ENCODE assay signal across 8 cellular contexts in genomic region chr2:33598472-33599174, GRCh38. TPM values are rescaled to one million over a fixed set of nuclear protein-coding genes. Genes with fewer than 3 reads are reported as not detected.
DNase-seq lines count a peak whose midpoint lies in the region; ATAC-seq, FAIRE-seq and TF ChIP-seq lines count a peak whose summit lies in the region.

No MANE protein-coding gene starts in this region.

- H3K27ac Mint-ChIP-seq in immature natural killer cell: peak overlapping the region; percentile 80 to 97 (median 94)

- POLR2A ChIA-PET in K562 (lab: Yijun Ruan, JAX): interaction anchor here (0.6 to 1.1 kb wide), 5 partner anchors 9 to 26 kb away, joined by 3 to 5 read pairs (median 3); no protein-coding TSS in a partner anchor

- peaks cover 6 to 10% (median 8%) of the 10 kb centered on the region in 3 donors for H3K27me3 Mint-ChIP-seq in immature natural killer cell (ENCODE audit: low read depth in 3 of 3)

- H3K9me1 ChIP-seq in K562 (ENCODE audit: control insufficient read depth, insufficient read depth, low read length): no peaks in the 10 kb centered on the region

- peaks cover 0 to 3% (median 0%) of the 10 kb centered on the region in 6 donors for H3K9me3 Mint-ChIP-seq in immature natural killer cell

- peaks cover 20% of the 10 kb centered on the region for H3K36me3 ChIP-seq in SU-DHL-6 (ENCODE audit: low read length)
- peaks cover 15% of the 10 kb centered on the region for H3K36me3 ChIP-seq in K562 (ENCODE audit: control insufficient read depth, insufficient read depth, low read length)

- H4K20me1 ChIP-seq in SU-DHL-6 (ENCODE audit: low read depth, low read length): no peaks in the 10 kb centered on the region
- no peaks in the 10 kb centered on the region for H4K20me1 ChIP-seq in K562 (replicated peaks; ENCODE audit: control insufficient read depth, insufficient read depth, low read length)

- DNase-seq in DMS 273 treated with DMSO at 0.1 percent for 48 hours (lab: John Stamatoyannopoulos, UW) (peak; percentile 48), K562 (ENCODE audit: extremely low read depth in 1 of 4, low spot score in 3 of 4) (peak; percentile 35 to 61 (median 54)), immature natural killer cell (no peak), GOT3 (lab: John Stamatoyannopoulos, UW) (no peak)
- peak; percentile 26 to 39 for DNase-seq in stimulated activated CD4-positive, alpha-beta T cell treated with anti-CD3 and anti-CD28 coated beads, Interleukin-15, amount 100 ng/mL, for 48 hours (ENCODE audit: low read depth in 2 of 2)

- peak overlapping the region; percentile 94 for H3K4me2 ChIP-seq in SU-DHL-6 (ENCODE audit: low read depth, low read length, poor library complexity, severe bottlenecking)
- H3K4me2 ChIP-seq in K562 (ENCODE audit: insufficient read depth, low read length): peak overlapping the region; percentile 99

- H3K27me3 ChIP-seq in SU-DHL-6 (ENCODE audit: low read length) (no peaks in the 10 kb centered on the region), K562 (ENCODE audit: control insufficient read depth in 2 of 2, insufficient read depth in 2 of 2, low read length in 2 of 2) (no peaks in the 10 kb centered on the region)

- ATAC-seq in GM19467 (IDR thresholded peaks at IDR 0.05; ENCODE audit: unreplicated experiment) (peak; percentile 47), HG03558 (IDR thresholded peaks at IDR 0.05; ENCODE audit: extremely low read depth, unreplicated experiment) (peak; percentile 43), K562 (peak; percentile 68)

- no TSS peak for BruUV-seq in K562 (replicated peaks; lab: Mats Ljungman, UMichigan)

- CTCF ChIA-PET in K562 (lab: Yijun Ruan, JAX; ENCODE audit: low intra/inter-chr PET ratio): no interaction called here

- peaks cover 4 to 13% (median 10%) of the 10 kb centered on the region in 3 donors for H3K36me3 Mint-ChIP-seq in immature natural killer cell

- H3K4me3 ChIP-seq in SU-DHL-6 (ENCODE audit: insufficient read depth, low read length, poor library complexity, severe bottlenecking) (peak overlapping the region; percentile 90), K562 (peak overlapping the region; percentile 96)

- no peaks in the 10 kb centered on the region for H3K9me2 ChIP-seq in SU-DHL-6 (replicated peaks; ENCODE audit: insufficient read depth, low read length)

- H3K9ac ChIP-seq in SU-DHL-6 (ENCODE audit: low read length): peak overlapping the region; percentile 83
- H3K9ac ChIP-seq in K562 (ENCODE audit: insufficient read depth in 1 of 2, low read depth in 2 of 2, low read length in 2 of 2): peak overlapping the region; percentile 90 to 98

- H2AFZ ChIP-seq in SU-DHL-6 (ENCODE audit: low read depth, low read length, severe bottlenecking) (peak overlapping the region; percentile 77), K562 (ENCODE audit: low read depth, low read length) (peak overlapping the region; percentile 96)

- TF ChIP-seq CTCF in SU-DHL-6 (IDR thresholded peaks at IDR 0.05; ENCODE audit: insufficient read depth, low read length, poor library complexity, severe bottlenecking): no peak
- no peak for TF ChIP-seq CTCF in K562 (IDR thresholded peaks at IDR 0.05 in 2 of 3, conservative IDR thresholded peaks at IDR 0.05 in 1 of 3; ENCODE audit: insufficient read depth in 2 of 3, low read depth in 1 of 3, low read length in 3 of 3)

- H3F3A ChIP-seq in SU-DHL-6 (ENCODE audit: insufficient read depth): no peaks in the 10 kb centered on the region; the same call in 1 of the 2 replicates

- H3K79me2 ChIP-seq in SU-DHL-6 (ENCODE audit: insufficient read depth, low read length) (peaks cover 50% of the 10 kb centered on the region), K562 (ENCODE audit: control insufficient read depth, insufficient read depth, low read length) (peaks cover 35% of the 10 kb centered on the region)

- no peak for TF ChIP-seq POLR2A in K562 (conservative IDR thresholded peaks at IDR 0.05)

- H3K4me1 ChIP-seq in K562 (replicated peaks in 1 of 2; ENCODE audit: control insufficient read depth in 2 of 2, insufficient read depth in 2 of 2, low read length in 2 of 2): peaks cover 0 to 11% of the 10 kb centered on the region in 2 experiments; a peak in 2 of 5 replicates

- peaks cover 34 to 46% of the 10 kb centered on the region in 2 donors for H3K4me1 Mint-ChIP-seq in immature natural killer cell

- WGBS in K562 (ENCODE audit: insufficient coverage, low coverage, missing lambda C conversion rate): under 1% methylated on average over 26 of the region's 27 CpGs

- no peak for TF ChIP-seq RAD21 in K562 (CRISPR knock-in tag; conservative IDR thresholded peaks at IDR 0.05 in 1 of 2, IDR thresholded peaks at IDR 0.05 in 1 of 2)

- peak overlapping the region; percentile 96 to 100 (median 98) for H3K4me3 Mint-ChIP-seq in immature natural killer cell

- TF ChIP-seq EP300 in K562 (IDR thresholded peaks at IDR 0.05; ENCODE audit: low read length): no peak

- no peaks in the 10 kb centered on the region for H3K9me3 ChIP-seq in SU-DHL-6 (ENCODE audit: insufficient read depth, low read length)
- H3K9me3 ChIP-seq in K562 (replicated peaks; ENCODE audit: control insufficient read depth, insufficient read depth, low read depth, low read length): no peaks in the 10 kb centered on the region

- in situ Hi-C loops in K562 (cut with MboI): loop anchor here (25.0 kb wide), 3 partner anchors 186 to 836 kb away; partner anchors contain the start of gene LTBP1

- intact Hi-C loops in K562 (cut with micrococcal nuclease): no loop called here

- peak overlapping the region; percentile 63 for H3K27ac ChIP-seq in SU-DHL-6 (ENCODE audit: low read depth, low read length)
- peak overlapping the region; percentile 84 for H3K27ac ChIP-seq in K562 (ENCODE audit: extremely low read depth, low read depth, low read length)

- peak; percentile 54 for FAIRE-seq in K562 (lab: Jason Lieb, UNC)

TF ChIP-seq in K562, 482 proteins besides CTCF, POLR2A, EP300 and RAD21 (continues in another document):
- TF ChIP-seq MTA2 (IDR thresholded peaks at IDR 0.05; ENCODE audit: low read depth) (0 out of 2 replicates have a peak, but pooled peaks have one; percentile 4), MTA1 (IDR thresholded peaks at IDR 0.05; ENCODE audit: borderline replicate concordance) (no peak; the same call in 1 of the 2 replicates), SAP30 (IDR thresholded peaks at IDR 0.05; ENCODE audit: borderline replicate concordance, insufficient read depth, low read depth, low read length, poor library complexity, severe bottlenecking) (peak; percentile 88), FOXM1 (IDR thresholded peaks at IDR 0.05; ENCODE audit: low read depth) (no peak), FOXM1 (CRISPR knock-in tag; IDR thresholded peaks at IDR 0.05; ENCODE audit: low read depth) (0 out of 2 replicates have a peak, but pooled peaks have one; percentile 34), MIER1 (IDR thresholded peaks at IDR 0.05; ENCODE audit: low read depth) (0 out of 2 replicates have a peak, but pooled peaks have one; percentile 22), SMARCE1 (IDR thresholded peaks at IDR 0.05) (peak; percentile 64; the same call in 1 of the 2 replicates), RBFOX2 (IDR thresholded peaks at IDR 0.05; ENCODE audit: low read depth, low read length) (peak; percentile 80), NBN (IDR thresholded peaks at IDR 0.05; ENCODE audit: low read depth) (no peak), BCOR (IDR thresholded peaks at IDR 0.05) (peak; percentile 27; the same call in 1 of the 2 replicates), CHD1 (IDR thresholded peaks at IDR 0.05; ENCODE audit: low read length) (peak; percentile 55), FOXA1 (IDR thresholded peaks at IDR 0.05; ENCODE audit: borderline replicate concordance) (no peak), ZNF740 (CRISPR knock-in tag; IDR thresholded peaks at IDR 0.05) (peak; percentile 89), ZNF740 (tag; IDR thresholded peaks at IDR 0.05) (no peak), RFX7 (CRISPR knock-in tag; IDR thresholded peaks at IDR 0.05) (no peak), TRIM24 (IDR thresholded peaks at IDR 0.05) (0 out of 4 replicates have a peak, but pooled peaks of 1 of the 2 experiments have one; percentile 20), CAMTA2 (CRISPR knock-in tag; conservative IDR thresholded peaks at IDR 0.05) (no peak), PHF8 (IDR thresholded peaks at IDR 0.05; ENCODE audit: borderline replicate concordance, low read length) (peak; percentile 78; the same call in 1 of the 2 replicates)

RNA-seq across cellular contexts. Expression of gene FAM98A, which starts 0.5 kb away (rescaled TPM):
- total RNA-seq in K562 (2011; cell fraction: chromatin; rRNA removed; ENCODE audit: low replicate concordance): 58.3 and 93.0 TPM in 2 replicates
- total RNA-seq in K562 (2011; cell fraction: nucleolus; rRNA removed): 25.1 and 26.7 TPM in 2 replicates
- 40.6 and 44.9 TPM in 2 replicates for total RNA-seq in K562 (2011; cell fraction: nucleoplasm; rRNA removed)
- total RNA-seq in K562 (2014; rRNA removed): 23.5 and 26.0 TPM in 2 replicates
- total RNA-seq in K562 (2014; rRNA removed; fragmentation: Illumina TruSeq; extraction: Trizol): 44.6 and 45.7 TPM in 2 replicates
- 39.6 and 53.8 TPM in 2 replicates for total RNA-seq in K562 (2015; rRNA removed; fragmentation: Illumina TruSeq; extraction: Trizol)
- total RNA-seq in K562 (2021): 56.1 and 59.7 TPM in 2 replicates
- 80.1 and 114 TPM in 2 replicates for polyA plus RNA-seq in K562 (2011; rRNA removed)
- 65.6 and 159 TPM in 2 replicates for polyA plus RNA-seq in K562 (2011; cell fraction: cytosol; rRNA removed)
- 30.4 and 45.6 TPM in 2 replicates for polyA plus RNA-seq in K562 (2011; cell fraction: nucleus; rRNA removed)
- 25.4 and 119 TPM in 2 replicates for polyA plus RNA-seq in K562 (2012)
- 238 and 308 TPM in 2 replicates for polyA plus RNA-seq in K562 (2014; fragmentation: Illumina TruSeq; extraction: Trizol)
- 10 to 100 TPM; 16.5 to 23.4 TPM for polyA plus RNA-seq in K562 (2014; fragmentation: Nextera tagmentation; extraction: Ambion mirVana)
- polyA plus RNA-seq in K562 (2014; rRNA removed): 144 and 171 TPM in 2 replicates
- 140 and 173 TPM in 2 replicates for polyA minus RNA-seq in K562 (2011; rRNA and poly(A)+ RNA removed)
- polyA minus RNA-seq in K562 (2011; cell fraction: cytosol; rRNA and poly(A)+ RNA removed): 51.4 and 53.0 TPM in 2 replicates
- 32.7 and 88.5 TPM in 2 replicates for polyA minus RNA-seq in K562 (2011; cell fraction: nucleus; rRNA and poly(A)+ RNA removed)
- 10 to 100 TPM in 1 of 3 donors, 1 to 10 TPM in 2; 7.3 to 17.3 (median 7.7) TPM for polyA plus RNA-seq in immature natural killer cell

Comparison
In these comparisons a context has a peak if more than half of its experiments do, and no peak if none do; other contexts are left out.
1. DNase-seq: peak in DMS 273 treated with DMSO at 0.1 percent for 48 hours (single experiment), K562 (4 of 4) and stimulated activated CD4-positive, alpha-beta T cell treated with anti-CD3 and anti-CD28 coated beads, Interleukin-15, amount 100 ng/mL, for 48 hours (2 of 2); none in immature natural killer cell (0 of 3) and GOT3 (single experiment).
2. Peak in every context shown above with its lines, with median percentiles within 50 percentile points of each other: ATAC-seq.